In genomic region chr5:135308245-135308644, GRCh38 we compare ENCODE assay signal across 14 cellular contexts.
DNase-seq lines count a peak whose midpoint lies in the region; ATAC-seq and TF ChIP-seq lines count a peak whose summit lies in the region.
"Had no signal": no experiment of that assay in that cellular context is flagged by ENCODE, and none has a peak within 500 bp of the region (broad histone marks: within the 10 kb centered on the region; RNA-seq: fewer than 3 reads in every experiment).

No MANE protein-coding gene starts in this region.

- no peaks in the 10 kb centered on the region for H3K9me3 Mint-ChIP-seq in activated CD4-positive, alpha-beta T cell treated with anti-CD3 and anti-CD28 coated beads, Interleukin-2, amount 10 ng/mL, durations not matched to agents 24 days and 14 days
- no peaks in the 10 kb centered on the region for H3K9me3 Mint-ChIP-seq in endodermal cell
- H3K9me3 Mint-ChIP-seq: immature natural killer cell had no signal

- H3K4me3 ChIP-seq in SJCRH30 (no peak overlapping the region), endodermal cell (ENCODE audit: low read length) (no peak overlapping the region), osteoblast (ENCODE audit: insufficient read depth, low read length) (peak overlapping the region; percentile 27), MM.1S (ENCODE audit: low read length) (no peak overlapping the region)
- H3K4me3 ChIP-seq: esophagus squamous epithelium had no signal

- peaks cover 77% of the 10 kb centered on the region for H3K4me1 ChIP-seq in SJCRH30
- peaks cover 31% of the 10 kb centered on the region for H3K4me1 ChIP-seq in endodermal cell (ENCODE audit: control insufficient read depth, insufficient read depth, low read length)
- H3K4me1 ChIP-seq in osteoblast (ENCODE audit: insufficient read depth, low read length) = peaks cover 24% of the 10 kb centered on the region
- H3K4me1 ChIP-seq in MM.1S (ENCODE audit: low read length) = peaks cover 11% of the 10 kb centered on the region

- no peaks in the 10 kb centered on the region for H3K36me3 Mint-ChIP-seq in activated CD4-positive, alpha-beta T cell treated with anti-CD3 and anti-CD28 coated beads, Interleukin-2, amount 10 ng/mL, durations not matched to agents 24 days and 14 days (ENCODE audit: low read depth)
- no peaks in the 10 kb centered on the region for H3K36me3 Mint-ChIP-seq in endodermal cell (ENCODE audit: low read depth)
- H3K36me3 Mint-ChIP-seq: immature natural killer cell had no signal

- H3K27ac Mint-ChIP-seq in activated CD4-positive, alpha-beta T cell treated with anti-CD3 and anti-CD28 coated beads, Interleukin-2, amount 10 ng/mL, durations not matched to agents 24 days and 14 days = peak overlapping the region; percentile 57
- H3K27ac Mint-ChIP-seq in endodermal cell = no peak overlapping the region
- H3K27ac Mint-ChIP-seq: immature natural killer cell had no signal

- H3K27me3 Mint-ChIP-seq in activated CD4-positive, alpha-beta T cell treated with anti-CD3 and anti-CD28 coated beads, Interleukin-2, amount 10 ng/mL, durations not matched to agents 24 days and 14 days = peaks cover 15% of the 10 kb centered on the region
- H3K27me3 Mint-ChIP-seq in endodermal cell (ENCODE audit: insufficient read depth) = peaks cover 19% of the 10 kb centered on the region

- no peaks in the 10 kb centered on the region for H3K27me3 ChIP-seq in SJCRH30
- no peaks in the 10 kb centered on the region for H3K27me3 ChIP-seq in endodermal cell (ENCODE audit: control insufficient read depth, insufficient read depth, low read length, poor library complexity, severe bottlenecking)
- H3K27me3 ChIP-seq in osteoblast (ENCODE audit: insufficient read depth, low read length) = no peaks in the 10 kb centered on the region
- H3K27me3 ChIP-seq in MM.1S (replicated peaks; ENCODE audit: insufficient read depth, low read length) = no peaks in the 10 kb centered on the region
- H3K27me3 ChIP-seq: esophagus squamous epithelium had no signal

- 0 out of 2 replicates have a peak, but pooled peaks cover 5% of the 10 kb centered on the region for H3F3A ChIP-seq in MM.1S (ENCODE audit: insufficient read depth, low read length)

- H3K36me3 ChIP-seq in SJCRH30 (no peaks in the 10 kb centered on the region), endodermal cell (ENCODE audit: control insufficient read depth, insufficient read depth, low read length) (no peaks in the 10 kb centered on the region), osteoblast (ENCODE audit: insufficient read depth, low read length) (no peaks in the 10 kb centered on the region), MM.1S (replicated peaks; ENCODE audit: insufficient read depth, low read length) (no peaks in the 10 kb centered on the region)
- H3K36me3 ChIP-seq: esophagus squamous epithelium had no signal

- no peak for ATAC-seq in GM18517 (IDR thresholded peaks at IDR 0.05; ENCODE audit: unreplicated experiment)

- H3K9ac ChIP-seq in endodermal cell (ENCODE audit: extremely low read depth, low read length, poor library complexity, severe bottlenecking) (no peak overlapping the region), MM.1S (ENCODE audit: low read length) (no peak overlapping the region)

- TF ChIP-seq CTCF in endodermal cell (conservative IDR thresholded peaks at IDR 0.05) (no peak), osteoblast (IDR thresholded peaks at IDR 0.05; ENCODE audit: extremely low read depth, low read depth, low read length) (no peak), MM.1S (IDR thresholded peaks at IDR 0.05; ENCODE audit: low read length) (no peak)

- peak overlapping the region; percentile 91 for H3K27ac ChIP-seq in SJCRH30
- H3K27ac ChIP-seq in endodermal cell (ENCODE audit: low read depth, low read length) = no peak overlapping the region
- H3K27ac ChIP-seq in osteoblast (ENCODE audit: low read depth, low read length) = peak overlapping the region; percentile 15
- H3K27ac ChIP-seq in MM.1S (ENCODE audit: low read length) = no peak overlapping the region
- H3K27ac ChIP-seq: esophagus squamous epithelium had no signal

- intact Hi-C loops in activated CD4-positive, alpha-beta T cell treated with anti-CD3 and anti-CD28 coated beads, Interleukin-2, amount 10 ng/mL, durations not matched to agents 24 days and 14 days (cut with micrococcal nuclease) = no loop called here

- no peaks in the 10 kb centered on the region for H3K9me2 ChIP-seq in MM.1S (replicated peaks; ENCODE audit: insufficient read depth, low read length)

- no peaks in the 10 kb centered on the region for H3K9me3 ChIP-seq in SJCRH30 (replicated peaks)
- H3K9me3 ChIP-seq in endodermal cell (ENCODE audit: control insufficient read depth, low read length) = no peaks in the 10 kb centered on the region
- no peaks in the 10 kb centered on the region for H3K9me3 ChIP-seq in osteoblast (ENCODE audit: low read depth, low read length)
- H3K9me3 ChIP-seq in MM.1S (replicated peaks; ENCODE audit: insufficient read depth, low read length) = no peaks in the 10 kb centered on the region
- H3K9me3 ChIP-seq: esophagus squamous epithelium had no signal

- peaks cover 56% of the 10 kb centered on the region for H3K4me1 Mint-ChIP-seq in activated CD4-positive, alpha-beta T cell treated with anti-CD3 and anti-CD28 coated beads, Interleukin-2, amount 10 ng/mL, durations not matched to agents 24 days and 14 days
- peaks cover 46% of the 10 kb centered on the region for H3K4me1 Mint-ChIP-seq in endodermal cell

- 91 to 100% methylated on average over 5 to 7 of the region's 7 CpGs for WGBS in endodermal cell (ENCODE audit: insufficient coverage in 1 of 2, insufficient read length in 1 of 2), 2 experiments

- H2AFZ ChIP-seq in osteoblast (ENCODE audit: low read length) = no peak overlapping the region
- H2AFZ ChIP-seq in MM.1S (ENCODE audit: low read length) = no peak overlapping the region

- H3K4me3 Mint-ChIP-seq in activated CD4-positive, alpha-beta T cell treated with anti-CD3 and anti-CD28 coated beads, Interleukin-2, amount 10 ng/mL, durations not matched to agents 24 days and 14 days = no peak overlapping the region
- no peak overlapping the region for H3K4me3 Mint-ChIP-seq in endodermal cell
- H3K4me3 Mint-ChIP-seq: immature natural killer cell had no signal

- H3K4me2 ChIP-seq in osteoblast (ENCODE audit: insufficient read depth, low read length) (peak overlapping the region; percentile 49), MM.1S (ENCODE audit: low read depth, low read length) (no peak overlapping the region)

- H3K79me2 ChIP-seq in osteoblast (ENCODE audit: insufficient read depth, low read length) (no peaks in the 10 kb centered on the region), MM.1S (ENCODE audit: low read length) (no peaks in the 10 kb centered on the region)

- no peak for DNase-seq in activated CD4-positive, alpha-beta T cell treated with anti-CD3 and anti-CD28 coated beads, Interleukin-2, amount 10 ng/mL, durations not matched to agents 24 days and 14 days
- DNase-seq in activated CD4-positive, alpha-beta T cell treated with anti-CD3 and anti-CD28 coated beads, Interleukin-2, amount 50 U/mL, for 1 hour = no peak
- DNase-seq in SJCRH30 (peak in 1 of 2 experiments; percentile 51), endodermal cell (peak; percentile 35), osteoblast (ENCODE audit: insufficient read length, low spot score, missing footprints) (peak; percentile 77), MM.1S (no peak), SHP77 treated with DMSO at 0.1 percent for 48 hours (lab: John Stamatoyannopoulos, UW) (no peak)
- DNase-seq: activated CD4-positive, alpha-beta T cell treated with anti-CD3 and anti-CD28 coated beads, Interleukin-2, amount 50 U/mL, for 48 hours; activated gamma-delta T cell treated with Interleukin-2 at 50 U/mL for 16 hours; cerebellar nuclear complex; DMS 273 treated with DMSO at 0.1 percent for 48 hours; esophagus squamous epithelium; immature natural killer cell had no signal

- no peaks in the 10 kb centered on the region for H4K20me1 ChIP-seq in osteoblast (ENCODE audit: insufficient read depth, low read length)
- no peaks in the 10 kb centered on the region for H4K20me1 ChIP-seq in MM.1S (ENCODE audit: insufficient read depth, low read length)

Comparison
In these comparisons a context has a peak if more than half of its experiments do, and no peak if none do; other contexts are left out.
1. DNase-seq: peak in endodermal cell (single experiment) and osteoblast (single experiment); none in activated CD4-positive, alpha-beta T cell treated with anti-CD3 and anti-CD28 coated beads, Interleukin-2, amount 10 ng/mL, durations not matched to agents 24 days and 14 days (single experiment), activated CD4-positive, alpha-beta T cell treated with anti-CD3 and anti-CD28 coated beads, Interleukin-2, amount 50 U/mL, for 1 hour (single experiment), MM.1S (single experiment) and SHP77 treated with DMSO at 0.1 percent for 48 hours (single experiment).
2. H3K27ac ChIP-seq: peak in SJCRH30 (single experiment) and osteoblast (single experiment); none in endodermal cell (single experiment) and MM.1S (single experiment).